8 cellular contexts compared by ENCODE assay signal in genomic region chr9:91949946-91950664, GRCh38. TPM values are rescaled to one million over a fixed set of nuclear protein-coding genes. Genes with fewer than 3 reads are reported as not detected.
DNase-seq lines count a peak whose midpoint lies in the region; ATAC-seq and TF ChIP-seq lines count a peak whose summit lies in the region.

ROR2 (minus strand) TSS chr9:91950228.

- H3K4me1 ChIP-seq in esophagus squamous epithelium: peaks cover 8 to 65% (median 23%) of the 10 kb centered on the region in 3 donors
- peaks cover 16 to 27% of the 10 kb centered on the region in 2 donors for H3K4me1 ChIP-seq in thyroid gland

- H3K27me3 Mint-ChIP-seq in naive B cell: peaks cover 55 to 80% (median 62%) of the 10 kb centered on the region in 3 donors

- H3K36me3 ChIP-seq in esophagus squamous epithelium (no peaks in the 10 kb centered on the region), thyroid gland (no peaks in the 10 kb centered on the region)

- 0% methylated on average over 3 to 4 of the region's 81 CpGs for WGBS in esophagus squamous epithelium, 2 donors
- WGBS in thyroid gland, 2 donors: 0 to 1% methylated on average over 16 to 19 of the region's 81 CpGs

- H3K27ac Mint-ChIP-seq in naive B cell: no peak within 1 kb of the TSS

- peaks cover 0 to 11% (median 0%) of the 10 kb centered on the region in 7 donors for H3K9me3 Mint-ChIP-seq in naive B cell

- H3K4me1 Mint-ChIP-seq in naive B cell: peaks cover 4 to 10% (median 5%) of the 10 kb centered on the region in 3 donors

- ATAC-seq in naive B cell (ENCODE audit: low read depth in 2 of 2): peak; percentile 42 to 66

- H3K27ac ChIP-seq in esophagus squamous epithelium (peak within 1 kb of the TSS; percentile 78 to 90 (median 84)), thyroid gland (peak within 1 kb of the TSS; percentile 61 to 85 (median 80))

- peaks cover 8 to 17% of the 10 kb centered on the region in 2 donors for H3K36me3 Mint-ChIP-seq in naive B cell

- DNase-seq in stimulated activated naive CD4-positive, alpha-beta T cell treated with Interleukin-2 at 50 U/mL for 16 hours (lab: John Stamatoyannopoulos, UW): peak; percentile 14
- no peak for DNase-seq in stimulated activated naive CD4-positive, alpha-beta T cell (lab: John Stamatoyannopoulos, UW)
- DNase-seq in NAMALWA (ENCODE audit: low spot score) (peak; percentile 35), esophagus squamous epithelium (lab: John Stamatoyannopoulos, UW) (no peak), naive B cell (peak; percentile 17), thyroid gland (peak; percentile 86 to 87), pons (ENCODE audit: low spot score) (no peak)
- DNase-seq in activated CD8-positive, alpha-beta memory T cell treated with anti-CD3 and anti-CD28 coated beads for 24 hours: peak; percentile 82

- peak within 1 kb of the TSS in 7 of 8 donors; percentile 43 to 68 (median 59) for H3K4me3 Mint-ChIP-seq in naive B cell

- peak in 5 of 6 experiments; percentile 48 to 75 (median 71) for TF ChIP-seq CTCF in esophagus squamous epithelium (IDR thresholded peaks at IDR 0.05)
- TF ChIP-seq CTCF in thyroid gland (IDR thresholded peaks at IDR 0.05): peak in 4 of 6 experiments; percentile 28 to 93 (median 90)

- intact Hi-C loops in esophagus squamous epithelium (cut with DNase I) (loop anchor here (5.0 kb wide), 1 partner anchor 173 kb away; no protein-coding TSS in a partner anchor), thyroid gland (cut with DNase I) (loop anchor here (2.0 to 10.0 kb wide), 2 partner anchors 105 to 173 kb away; no protein-coding TSS in a partner anchor)

- TF ChIP-seq POLR2A in esophagus squamous epithelium (IDR thresholded peaks at IDR 0.05): peak in 2 of 4 donors; percentile 41 to 54
- peak in 1 of 2 donors; percentile 76 for TF ChIP-seq POLR2A in thyroid gland (IDR thresholded peaks at IDR 0.05)

- H3K9me3 ChIP-seq in esophagus squamous epithelium (peaks cover 0 to 9% (median 6%) of the 10 kb centered on the region in 3 donors), thyroid gland (no peaks in the 10 kb centered on the region)

- peaks cover 0 to 89% (median 4%) of the 10 kb centered on the region in 4 donors for H3K27me3 ChIP-seq in esophagus squamous epithelium
- H3K27me3 ChIP-seq in thyroid gland: no peaks in the 10 kb centered on the region

- peak within 1 kb of the TSS; percentile 39 to 75 (median 54) for H3K4me3 ChIP-seq in esophagus squamous epithelium
- peak within 1 kb of the TSS; percentile 24 to 71 (median 58) for H3K4me3 ChIP-seq in thyroid gland (replicated peaks in 1 of 3)

RNA-seq across cellular contexts. Expression of gene ROR2, which starts in this region (rescaled TPM):
- 10 to 100 TPM in 1 of 4 donors, 1 to 10 TPM in 2, under 1 TPM in 1; 0.68 to 12.6 (median 3.7) TPM for total RNA-seq in esophagus squamous epithelium
- polyA plus RNA-seq in naive B cell (ENCODE audit: low read depth in 6 of 6): under 1 TPM in 1 of 6 donors, not detected in 5; 0.05 TPM
- 10 to 100 TPM in 3 of 4 donors, 1 to 10 TPM in 1; 9.5 to 17.7 (median 15.9) TPM for total RNA-seq in thyroid gland

Comparison
In these comparisons a context has a peak if more than half of its experiments do, and no peak if none do; other contexts are left out.
1. DNase-seq: peak in stimulated activated naive CD4-positive, alpha-beta T cell treated with Interleukin-2 at 50 U/mL for 16 hours (single experiment), NAMALWA (single experiment), activated CD8-positive, alpha-beta memory T cell treated with anti-CD3 and anti-CD28 coated beads for 24 hours (single experiment) and thyroid gland (2 of 2); none in stimulated activated naive CD4-positive, alpha-beta T cell (0 of 6), esophagus squamous epithelium (single experiment) and pons (single experiment).
2. Peak in DNase-seq and ATAC-seq in naive B cell; RNA of the gene not detected or under 1 TPM.